Comparison of ENCODE assay signal across 15 cellular contexts in the genomic region with DNA sequence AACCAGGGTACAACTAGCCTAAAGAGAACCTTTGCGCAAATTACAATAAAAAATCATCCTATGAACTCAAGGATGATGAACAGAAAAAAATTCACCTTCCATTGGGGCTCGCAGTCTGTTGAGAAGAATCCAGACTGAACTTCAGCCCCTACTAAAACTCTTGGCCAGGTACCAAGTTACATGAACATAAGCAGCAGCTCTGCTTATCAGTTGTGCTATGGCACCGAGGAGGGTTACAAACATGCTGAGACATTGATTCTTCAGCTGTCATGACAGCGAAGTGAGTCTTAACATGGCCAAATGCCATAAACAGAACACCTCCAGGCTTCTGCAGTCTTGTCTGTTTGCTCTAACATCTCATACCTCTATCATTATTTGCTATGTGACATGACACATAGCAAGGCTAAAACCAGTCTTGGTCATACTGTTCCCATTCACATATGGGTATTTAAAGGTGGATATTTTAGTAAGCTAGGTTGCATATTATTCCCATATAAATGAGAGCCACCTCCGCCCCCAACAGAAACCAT.
"Had no signal": no experiment of that assay in that cellular context is flagged by ENCODE, and none has a peak within 500 bp of the region (broad histone marks: within the 10 kb centered on the region; RNA-seq: fewer than 3 reads in every experiment).

No MANE protein-coding gene starts in this region.

- H3K36me3 ChIP-seq: stomach, upper lobe of left lung had no signal

- H3K9me3 ChIP-seq: upper lobe of left lung had no signal

- DNase-seq: activated CD4-positive, alpha-beta memory T cell treated with anti-CD3 and anti-CD28 coated beads for 36 hours; activated CD4-positive, alpha-beta T cell treated with anti-CD3 and anti-CD28 coated beads for 4 hours; activated naive CD4-positive, alpha-beta T cell treated with Interleukin-2 at 50 U/mL for 16 hours; activated naive CD8-positive, alpha-beta T cell treated with anti-CD3 and anti-CD28 coated beads, Interleukin-2, amount 10 ng/mL, durations not matched to agents 7 days and 5 days; activated T-cell treated with anti-CD3 and anti-CD28 coated beads for 4 hours; amygdala; dorsolateral prefrontal cortex; head of caudate nucleus; left ventricle myocardium superior; naive B cell; stimulated activated CD4-positive, alpha-beta T cell treated with anti-CD3 and anti-CD28 coated beads, Interleukin-2, amount 100 ng/mL, for 48 hours; stomach; upper lobe of left lung had no signal

- H3K27ac ChIP-seq: stomach, upper lobe of left lung had no signal

- H3K27me3 ChIP-seq: dorsolateral prefrontal cortex, stomach, upper lobe of left lung had no signal

- H3K4me1 ChIP-seq: stomach had no signal

- H3K4me3 ChIP-seq: dorsolateral prefrontal cortex, stomach, upper lobe of left lung had no signal

- ATAC-seq: activated T-helper 17 cell treated with anti-CD3 and anti-CD28 coated beads, Interleukin-2, amount 50 U/mL, for 72 hours; left ventricle myocardium superior; WTC11 had no signal
